Comparison of ENCODE assay signal across 19 cellular contexts in the genomic region with DNA sequence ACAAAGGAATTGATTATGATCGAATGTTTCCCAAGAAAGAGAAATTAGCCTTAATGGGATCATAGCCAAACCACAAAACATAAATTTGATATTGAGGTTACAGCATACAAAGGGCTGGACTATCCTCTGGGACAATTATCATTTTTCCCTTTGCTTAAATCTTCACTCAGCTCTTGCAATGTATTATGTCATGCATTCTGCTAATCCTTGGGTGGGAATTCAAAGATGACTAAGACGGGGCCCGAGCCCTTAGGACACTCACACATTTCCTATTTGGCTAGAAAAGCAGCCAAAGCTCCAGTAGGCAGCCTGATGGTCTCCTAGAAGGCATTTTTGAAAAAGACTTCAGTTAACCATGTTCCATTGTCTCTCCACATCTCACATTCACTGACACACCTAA. TPM values are rescaled to one million over a fixed set of nuclear protein-coding genes. Genes with fewer than 3 reads are reported as not detected.
DNase-seq lines count a peak whose midpoint lies in the region; ATAC-seq, FAIRE-seq and TF ChIP-seq lines count a peak whose summit lies in the region.
"Had no signal": no experiment of that assay in that cellular context is flagged by ENCODE, and none has a peak within 500 bp of the region (broad histone marks: within the 10 kb centered on the region; RNA-seq: fewer than 3 reads in every experiment).

No MANE protein-coding gene starts in this region.

- intact Hi-C loops in MCF 10A (cut with micrococcal nuclease), result no loop called here
- intact Hi-C loops in breast epithelium (cut with DNase I; ENCODE audit: low total_unique reads), result no loop called here
- intact Hi-C loops in kidney (cut with DNase I), result no loop called here
- intact Hi-C loops in tibial artery (cut with DNase I; ENCODE audit: low total_unique reads), result no loop called here

- TF ChIP-seq CTCF in MCF 10A (IDR thresholded peaks at IDR 0.05; ENCODE audit: unreplicated experiment) (no peak), breast epithelium (IDR thresholded peaks at IDR 0.05) (no peak), SK-N-SH (IDR thresholded peaks at IDR 0.05) (no peak), fibroblast of lung (conservative IDR thresholded peaks at IDR 0.05 in 1 of 2, IDR thresholded peaks at IDR 0.05 in 1 of 2; ENCODE audit: low read depth in 1 of 2, low read length in 2 of 2) (no peak), smooth muscle cell (IDR thresholded peaks at IDR 0.05; ENCODE audit: borderline replicate concordance, insufficient read depth, poor library complexity, severe bottlenecking) (no peak), kidney (IDR thresholded peaks at IDR 0.05; ENCODE audit: borderline replicate concordance, extremely low read depth, insufficient read depth) (no peak), tibial artery (IDR thresholded peaks at IDR 0.05) (no peak)

- FAIRE-seq in kidney (lab: Jason Lieb, UNC), result no peak
- FAIRE-seq: GM12891 had no signal

- H3K27me3 ChIP-seq in breast epithelium (no peaks in the 10 kb centered on the region), SK-N-SH (ENCODE audit: insufficient read depth) (no peaks in the 10 kb centered on the region), fibroblast of lung (ENCODE audit: control insufficient read depth, insufficient read depth, low read length) (no peaks in the 10 kb centered on the region), smooth muscle cell (ENCODE audit: low read depth) (no peaks in the 10 kb centered on the region), tibial artery (no peaks in the 10 kb centered on the region)

- peaks cover 6% of the 10 kb centered on the region for H3K4me1 Mint-ChIP-seq in MCF 10A (ENCODE audit: insufficient read depth, unreplicated experiment)
- H3K4me1 Mint-ChIP-seq: activated naive CD8-positive, alpha-beta T cell treated with anti-CD3 and anti-CD28 coated beads, Interleukin-2, amount 10 ng/mL, durations not matched to agents 7 days and 5 days; memory B cell had no signal

- H3K4me2 ChIP-seq in SK-N-SH (peak overlapping the region; percentile 35; the same call in 1 of the 2 replicates), fibroblast of lung (ENCODE audit: extremely low read depth, insufficient read depth, low read length) (no peak overlapping the region), smooth muscle cell (peak overlapping the region; percentile 7)

- H3K9me3 ChIP-seq in breast epithelium, result no peaks in the 10 kb centered on the region
- no peaks in the 10 kb centered on the region for H3K9me3 ChIP-seq in SK-N-SH
- no peaks in the 10 kb centered on the region for H3K9me3 ChIP-seq in fibroblast of lung (ENCODE audit: control insufficient read depth, insufficient read depth, low read depth, low read length)
- H3K9me3 ChIP-seq in smooth muscle cell (replicated peaks; ENCODE audit: low read depth), result no peaks in the 10 kb centered on the region
- no peaks in the 10 kb centered on the region for H3K9me3 ChIP-seq in kidney (ENCODE audit: control insufficient read depth in 1 of 2, low read length in 2 of 2)
- no peaks in the 10 kb centered on the region for H3K9me3 ChIP-seq in tibial artery

- H2AFZ ChIP-seq in SK-N-SH (ENCODE audit: low read depth) (no peak overlapping the region), fibroblast of lung (ENCODE audit: low read length) (no peak overlapping the region), smooth muscle cell (ENCODE audit: low read depth) (no peak overlapping the region)

- no peaks in the 10 kb centered on the region for H3K36me3 Mint-ChIP-seq in MCF 10A (ENCODE audit: insufficient read depth, unreplicated experiment)
- H3K36me3 Mint-ChIP-seq: activated naive CD8-positive, alpha-beta T cell treated with anti-CD3 and anti-CD28 coated beads, Interleukin-2, amount 10 ng/mL, durations not matched to agents 7 days and 5 days; memory B cell had no signal

- H3K27ac ChIP-seq in breast epithelium (no peak overlapping the region), SK-N-SH (ENCODE audit: low read depth in 2 of 2, low read length in 1 of 2) (peak overlapping the region in 1 of 2 experiments; percentile 63; a peak in 2 of 4 replicates), fibroblast of lung (ENCODE audit: insufficient read depth, low read length) (no peak overlapping the region), smooth muscle cell (ENCODE audit: low read depth) (peak overlapping the region; percentile 59), kidney (ENCODE audit: low read depth in 2 of 2, low read length in 2 of 2) (no peak overlapping the region), tibial artery (no peak overlapping the region)
- H3K27ac ChIP-seq: 22Rv1, WERI-Rb-1 had no signal

- TF ChIP-seq RAD21 in SK-N-SH (IDR thresholded peaks at IDR 0.05; ENCODE audit: low read length), result no peak

- H3K36me3 ChIP-seq in breast epithelium (no peaks in the 10 kb centered on the region), SK-N-SH (replicated peaks in 1 of 2; ENCODE audit: control insufficient read depth in 1 of 2, insufficient read depth in 2 of 2, low read length in 1 of 2) (no peaks in the 10 kb centered on the region), fibroblast of lung (ENCODE audit: control insufficient read depth, insufficient read depth, low read length) (no peaks in the 10 kb centered on the region), smooth muscle cell (ENCODE audit: low read depth) (no peaks in the 10 kb centered on the region), kidney (ENCODE audit: control insufficient read depth in 1 of 2, insufficient read depth in 2 of 2, low read length in 2 of 2) (no peaks in the 10 kb centered on the region), tibial artery (no peaks in the 10 kb centered on the region)
- H3K36me3 ChIP-seq: WERI-Rb-1 had no signal

- no peak for TF ChIP-seq POLR2A in breast epithelium (IDR thresholded peaks at IDR 0.05)

- H3K4me1 ChIP-seq in breast epithelium (no peaks in the 10 kb centered on the region), SK-N-SH (ENCODE audit: control insufficient read depth in 1 of 2, insufficient read depth in 2 of 2, low read depth in 1 of 2, low read length in 1 of 2) (peaks cover 0 to 18% of the 10 kb centered on the region in 2 experiments; a peak in 1 of 4 replicates), fibroblast of lung (ENCODE audit: control insufficient read depth, extremely low read depth, insufficient read depth, low read length) (peaks cover 5% of the 10 kb centered on the region), smooth muscle cell (ENCODE audit: low read depth) (no peaks in the 10 kb centered on the region), kidney (ENCODE audit: control insufficient read depth in 1 of 2, insufficient read depth in 1 of 2, low read depth in 1 of 2, low read length in 2 of 2) (no peaks in the 10 kb centered on the region), tibial artery (no peaks in the 10 kb centered on the region)

- POLR2A ChIA-PET in MCF 10A (lab: Yijun Ruan, JAX), result interaction anchor here (0.6 kb wide), 1 partner anchor 49 kb away, joined by 3 read pairs; no protein-coding TSS in a partner anchor
- POLR2A ChIA-PET in SK-N-SH (lab: Yijun Ruan, JAX), result no interaction called here

- H3K4me3 Mint-ChIP-seq in MCF 10A (ENCODE audit: unreplicated experiment), result no peak overlapping the region
- H3K4me3 Mint-ChIP-seq: activated naive CD8-positive, alpha-beta T cell treated with anti-CD3 and anti-CD28 coated beads, Interleukin-2, amount 10 ng/mL, durations not matched to agents 7 days and 5 days; memory B cell had no signal

- no peaks in the 10 kb centered on the region for H4K20me1 ChIP-seq in SK-N-SH (ENCODE audit: insufficient read depth)
- no peaks in the 10 kb centered on the region for H4K20me1 ChIP-seq in fibroblast of lung (ENCODE audit: control insufficient read depth, extremely low read depth, insufficient read depth, low read length)
- no peaks in the 10 kb centered on the region for H4K20me1 ChIP-seq in smooth muscle cell (ENCODE audit: low read depth)

- CTCF ChIA-PET in MCF 10A (lab: Yijun Ruan, JAX), result interaction anchor here (0.6 kb wide), 1 partner anchor 817 kb away, joined by 4 read pairs; no protein-coding TSS in a partner anchor
- CTCF ChIA-PET in SK-N-SH (lab: Yijun Ruan, JAX), result no interaction called here

- no TSS peak for BruUV-seq in MCF 10A (replicated peaks; lab: Mats Ljungman, UMichigan)

- no peaks in the 10 kb centered on the region for H3K79me2 ChIP-seq in SK-N-SH (ENCODE audit: insufficient read depth)
- no peaks in the 10 kb centered on the region for H3K79me2 ChIP-seq in fibroblast of lung (ENCODE audit: control insufficient read depth, insufficient read depth, low read length)
- H3K79me2 ChIP-seq in smooth muscle cell (ENCODE audit: low read depth), result no peaks in the 10 kb centered on the region

- no peaks in the 10 kb centered on the region for H3K27me3 Mint-ChIP-seq in MCF 10A (ENCODE audit: insufficient read depth, unreplicated experiment)
- H3K27me3 Mint-ChIP-seq: memory B cell had no signal

- 21% methylated on average over 3 of the region's 3 CpGs for WGBS in SK-N-SH (ENCODE audit: low lambda C conversion rate)
- WGBS in smooth muscle cell (ENCODE audit: low lambda C conversion rate), result 37% methylated on average over 3 of the region's 3 CpGs

- no peaks in the 10 kb centered on the region for H3K9me2 ChIP-seq in SK-N-SH

- H3K4me3 ChIP-seq in breast epithelium (no peak overlapping the region), SK-N-SH (ENCODE audit: low read depth in 2 of 2, low read length in 1 of 2) (no peak overlapping the region), fibroblast of lung (replicated peaks in 1 of 4; ENCODE audit: control extremely low read depth in 1 of 4, insufficient read depth in 1 of 4, low read depth in 3 of 4, low read length in 4 of 4) (no peak overlapping the region), smooth muscle cell (no peak overlapping the region), kidney (ENCODE audit: low read length in 2 of 2) (no peak overlapping the region), tibial artery (no peak overlapping the region)

- ATAC-seq in GM19035 (IDR thresholded peaks at IDR 0.05; ENCODE audit: unreplicated experiment), result no peak

- DNase-seq in MCF 10A (ENCODE audit: unreplicated experiment), result peak; percentile 69
- no peak for DNase-seq in breast epithelium (ENCODE audit: low spot score in 2 of 2)
- DNase-seq in SK-N-SH, result no peak
- peak; percentile 87 for DNase-seq in fibroblast of lung (ENCODE audit: low read depth in 2 of 2)
- no peak for DNase-seq in smooth muscle cell (lab: John Stamatoyannopoulos, UW; ENCODE audit: unreplicated experiment)
- no peak for DNase-seq in kidney
- DNase-seq in tibial artery, result no peak
- DNase-seq: activated CD8-positive, alpha-beta memory T cell treated with anti-CD3 and anti-CD28 coated beads, Interleukin-2, amount 50 U/mL, for 48 hours; activated naive CD8-positive, alpha-beta T cell treated with anti-CD3 and anti-CD28 coated beads, Interleukin-2, amount 10 ng/mL, durations not matched to agents 7 days and 5 days; DMS 273 treated with DMSO at 0.1 percent for 48 hours; NCI-H1436; NCI-H69; WERI-Rb-1 had no signal

- peaks cover 4% of the 10 kb centered on the region for H3K9me3 Mint-ChIP-seq in MCF 10A (ENCODE audit: unreplicated experiment)
- H3K9me3 Mint-ChIP-seq: memory B cell had no signal

- TF ChIP-seq EP300 in SK-N-SH (IDR thresholded peaks at IDR 0.05; ENCODE audit: borderline replicate concordance in 1 of 2, low read depth in 1 of 2, low read length in 1 of 2), result no peak; a peak in 1 of 4 replicates

- H3F3A ChIP-seq in SK-N-SH (replicated peaks; ENCODE audit: insufficient read depth) (peaks cover 3% of the 10 kb centered on the region), smooth muscle cell (ENCODE audit: low read depth) (no peaks in the 10 kb centered on the region)

- no peak overlapping the region for H3K27ac Mint-ChIP-seq in MCF 10A (ENCODE audit: low read depth, unreplicated experiment)
- H3K27ac Mint-ChIP-seq: activated naive CD8-positive, alpha-beta T cell treated with anti-CD3 and anti-CD28 coated beads, Interleukin-2, amount 10 ng/mL, durations not matched to agents 7 days and 5 days; memory B cell had no signal

- H3K9ac ChIP-seq in SK-N-SH, result no peak overlapping the region
- H3K9ac ChIP-seq in fibroblast of lung (ENCODE audit: insufficient read depth, low read length), result no peak overlapping the region
- H3K9ac ChIP-seq in smooth muscle cell (ENCODE audit: low read depth), result no peak overlapping the region
- H3K9ac ChIP-seq in kidney (ENCODE audit: low read length in 2 of 2), result no peak overlapping the region

RNA-seq across cellular contexts. Expression of a gene that starts 17.2 kb away (rescaled TPM):
- total RNA-seq in MCF 10A (2022) (10.8 and 11.7 TPM in 2 replicates), breast epithelium (10 to 100 TPM in 2 of 3 donors, 1 to 10 TPM in 1; 6.9 to 10.4 (median 10.2) TPM), fibroblast of lung (17.7 and 18.3 TPM in 2 replicates), smooth muscle cell (2.4 and 4.3 TPM in 2 replicates), kidney (22.0 TPM)
- polyA plus RNA-seq in SK-N-SH (2012; rRNA removed) (0.83 and 0.89 TPM in 2 replicates), fibroblast of lung (17.8 TPM in 2 replicates), smooth muscle cell (2.5 and 4.8 TPM in 2 replicates), kidney (ENCODE audit: insufficient read depth, low read depth, low replicate concordance) (17.9 TPM)
- 1.2 and 1.8 TPM in 2 replicates for polyA plus RNA-seq in SK-N-SH (2012; cell fraction: cytosol; rRNA removed)
- polyA plus RNA-seq in SK-N-SH (2012; cell fraction: nucleus; rRNA removed), result 0.21 and 0.68 TPM in 2 replicates
- polyA plus RNA-seq in fibroblast of lung (2012), result 18.1 and 19.0 TPM in 2 replicates
- polyA minus RNA-seq in fibroblast of lung (ENCODE audit: low replicate concordance), result 0.71 and 0.85 TPM in 2 replicates

RNA-seq across cellular contexts. Expression of a gene that starts 45.0 kb away (rescaled TPM):
- 3.0 and 3.5 TPM in 2 replicates for total RNA-seq in MCF 10A (2022)
- 1 to 10 TPM; 4.6 to 6.6 (median 5.0) TPM for total RNA-seq in breast epithelium
- 2.0 and 2.1 TPM in 2 replicates for polyA plus RNA-seq in SK-N-SH (2012; rRNA removed)
- polyA plus RNA-seq in SK-N-SH (2012; cell fraction: cytosol; rRNA removed), result 2.9 and 3.2 TPM in 2 replicates
- 1.8 and 3.2 TPM in 2 replicates for polyA plus RNA-seq in SK-N-SH (2012; cell fraction: nucleus; rRNA removed)
- total RNA-seq in fibroblast of lung, result 4.9 and 12.4 TPM in 2 replicates
- polyA plus RNA-seq in fibroblast of lung, result 8.5 and 13.8 TPM in 2 replicates
- polyA plus RNA-seq in fibroblast of lung (2012), result 5.3 and 8.6 TPM in 2 replicates
- 1.7 and 3.1 TPM in 2 replicates for polyA minus RNA-seq in fibroblast of lung (ENCODE audit: low replicate concordance)
- 3.9 and 4.2 TPM in 2 replicates for total RNA-seq in smooth muscle cell
- polyA plus RNA-seq in smooth muscle cell, result 0.47 and 1.3 TPM in 2 replicates
- total RNA-seq in kidney, result 13.6 TPM
- polyA plus RNA-seq in kidney (ENCODE audit: insufficient read depth, low read depth, low replicate concordance), result 6.0 TPM

RNA-seq across cellular contexts. Expression of a gene that starts 50.8 kb away (rescaled TPM):
- 1.8 and 3.7 TPM in 2 replicates for total RNA-seq in MCF 10A (2022)
- total RNA-seq in breast epithelium, result 10 to 100 TPM in 1 of 3 donors, 1 to 10 TPM in 2; 2.6 to 12.5 (median 5.3) TPM
- polyA plus RNA-seq in SK-N-SH (2012; rRNA removed), result 0.58 and 1.0 TPM in 2 replicates
- polyA plus RNA-seq in SK-N-SH (2012; cell fraction: cytosol; rRNA removed), result 1.6 and 1.7 TPM in 2 replicates
- 0.50 and 1.3 TPM in 2 replicates for polyA plus RNA-seq in SK-N-SH (2012; cell fraction: nucleus; rRNA removed)
- total RNA-seq in fibroblast of lung, result 33.1 and 53.8 TPM in 2 replicates
- polyA plus RNA-seq in fibroblast of lung, result 28.5 and 35.0 TPM in 2 replicates
- polyA plus RNA-seq in fibroblast of lung (2012), result 13.5 and 17.8 TPM in 2 replicates
- 2.8 and 4.1 TPM in 2 replicates for polyA minus RNA-seq in fibroblast of lung (ENCODE audit: low replicate concordance)
- 38.4 and 49.1 TPM in 2 replicates for total RNA-seq in smooth muscle cell
- polyA plus RNA-seq in smooth muscle cell, result 33.0 and 38.2 TPM in 2 replicates
- 2.5 TPM for total RNA-seq in kidney
- polyA plus RNA-seq in kidney (ENCODE audit: insufficient read depth, low read depth, low replicate concordance), result 0.28 TPM
- total RNA-seq: activated naive CD8-positive, alpha-beta T cell treated with anti-CD3 and anti-CD28 coated beads, Interleukin-2, amount 10 ng/mL, durations not matched to agents 7 days and 5 days; HT-29; osteocyte had no signal

Comparison
In these comparisons a context has a peak if more than half of its experiments do, and no peak if none do; other contexts are left out.
1. DNase-seq: peak in MCF 10A (single experiment) and fibroblast of lung (2 of 2); none in breast epithelium (0 of 2), SK-N-SH (single experiment), smooth muscle cell (single experiment), kidney (single experiment) and tibial artery (0 of 2).